24 cellular contexts compared by ENCODE assay signal in genomic region chr7:128353610-128354009, GRCh38. TPM values are rescaled to one million over a fixed set of nuclear protein-coding genes. Genes with fewer than 3 reads are reported as not detected.
"Had no signal": no experiment of that assay in that cellular context is flagged by ENCODE, and none has a peak within 500 bp of the region (broad histone marks: within the 10 kb centered on the region; RNA-seq: fewer than 3 reads in every experiment).

No MANE protein-coding gene starts in this region.

- H3K27ac ChIP-seq: colonic mucosa, dorsolateral prefrontal cortex, esophagus muscularis mucosa, left ventricle myocardium inferior, sigmoid colon, thoracic aorta, VCaP had no signal

- H3K9me3 Mint-ChIP-seq: activated CD4-positive, alpha-beta T cell treated with anti-CD3 and anti-CD28 coated beads, Interleukin-2, amount 10 ng/mL, durations not matched to agents 7 days and 5 days; activated CD8-positive, alpha-beta T cell treated with anti-CD3 and anti-CD28 coated beads for 36 hours; activated naive CD8-positive, alpha-beta T cell treated with anti-CD3 and anti-CD28 coated beads for 36 hours; effector memory CD8-positive, alpha-beta T cell; nephron had no signal

- ATAC-seq: activated CD4-positive, CD25-positive, alpha-beta regulatory T cell treated with anti-CD3 and anti-CD28 coated beads, Interleukin-2, amount 50 U/mL, for 24 hours; activated CD8-positive, alpha-beta memory T cell treated with anti-CD3 and anti-CD28 coated beads, Interleukin-2, amount 10 ng/mL, durations not matched to agents 7 days and 5 days; activated CD8-positive, alpha-beta T cell treated with anti-CD3 and anti-CD28 coated beads for 36 hours; effector memory CD8-positive, alpha-beta T cell had no signal

- H3K9me3 ChIP-seq: colonic mucosa, esophagus muscularis mucosa, left ventricle myocardium inferior, sigmoid colon, thoracic aorta had no signal

- H3K36me3 ChIP-seq: colonic mucosa, esophagus muscularis mucosa, left ventricle myocardium inferior, sigmoid colon, thoracic aorta had no signal

- H3K4me3 ChIP-seq: colonic mucosa, dorsolateral prefrontal cortex, esophagus muscularis mucosa, left ventricle myocardium inferior, sigmoid colon, smooth muscle cell, thoracic aorta had no signal

- H3K36me3 Mint-ChIP-seq: activated CD8-positive, alpha-beta memory T cell treated with anti-CD3 and anti-CD28 coated beads, Interleukin-2, amount 10 ng/mL, durations not matched to agents 7 days and 5 days; activated naive CD8-positive, alpha-beta T cell treated with anti-CD3 and anti-CD28 coated beads for 36 hours had no signal

- H3K4me3 Mint-ChIP-seq: activated CD4-positive, alpha-beta T cell treated with anti-CD3 and anti-CD28 coated beads, Interleukin-2, amount 10 ng/mL, durations not matched to agents 7 days and 5 days; activated CD8-positive, alpha-beta memory T cell treated with anti-CD3 and anti-CD28 coated beads, Interleukin-2, amount 10 ng/mL, durations not matched to agents 7 days and 5 days; activated CD8-positive, alpha-beta T cell treated with anti-CD3 and anti-CD28 coated beads for 36 hours; activated naive CD8-positive, alpha-beta T cell treated with anti-CD3 and anti-CD28 coated beads for 36 hours; nephron had no signal

- H3K27ac Mint-ChIP-seq: activated CD4-positive, alpha-beta T cell treated with anti-CD3 and anti-CD28 coated beads, Interleukin-2, amount 10 ng/mL, durations not matched to agents 7 days and 5 days; activated CD8-positive, alpha-beta memory T cell treated with anti-CD3 and anti-CD28 coated beads, Interleukin-2, amount 10 ng/mL, durations not matched to agents 7 days and 5 days; activated CD8-positive, alpha-beta T cell treated with anti-CD3 and anti-CD28 coated beads for 36 hours; activated naive CD8-positive, alpha-beta T cell treated with anti-CD3 and anti-CD28 coated beads for 36 hours; effector memory CD8-positive, alpha-beta T cell; nephron; progenitor cell of endocrine pancreas had no signal

- H3K4me1 Mint-ChIP-seq: activated naive CD8-positive, alpha-beta T cell treated with anti-CD3 and anti-CD28 coated beads for 36 hours had no signal

- H3K4me2 ChIP-seq: smooth muscle cell had no signal

- DNase-seq: activated CD4-positive, alpha-beta T cell treated with anti-CD3 and anti-CD28 coated beads, Interleukin-2, amount 10 ng/mL, durations not matched to agents 7 days and 5 days; activated CD8-positive, alpha-beta memory T cell treated with anti-CD3 and anti-CD28 coated beads, Interleukin-2, amount 10 ng/mL, durations not matched to agents 7 days and 5 days; activated CD8-positive, alpha-beta T cell treated with anti-CD3 and anti-CD28 coated beads for 36 hours; activated naive CD8-positive, alpha-beta T cell treated with anti-CD3 and anti-CD28 coated beads for 36 hours; activated T-cell treated with anti-CD3 and anti-CD28 coated beads for 4 hours; colonic mucosa; dorsolateral prefrontal cortex; effector memory CD8-positive, alpha-beta T cell; glutamatergic neuron; hippocampal formation; left ventricle myocardium inferior; midbrain; retina; sigmoid colon; stimulated activated CD4-positive, alpha-beta T cell treated with anti-CD3 and anti-CD28 coated beads, Interleukin-2, amount 100 ng/mL, for 48 hours; stimulated activated naive CD4-positive, alpha-beta T cell treated with Interleukin-2 at 50 U/mL for 16 hours had no signal

RNA-seq across cellular contexts. Expression of gene PRRT4, which starts 7.9 kb away (rescaled TPM):
- total RNA-seq: lung microvascular endothelial cell had no signal
